30 cellular contexts compared by ENCODE assay signal in the genomic region with DNA sequence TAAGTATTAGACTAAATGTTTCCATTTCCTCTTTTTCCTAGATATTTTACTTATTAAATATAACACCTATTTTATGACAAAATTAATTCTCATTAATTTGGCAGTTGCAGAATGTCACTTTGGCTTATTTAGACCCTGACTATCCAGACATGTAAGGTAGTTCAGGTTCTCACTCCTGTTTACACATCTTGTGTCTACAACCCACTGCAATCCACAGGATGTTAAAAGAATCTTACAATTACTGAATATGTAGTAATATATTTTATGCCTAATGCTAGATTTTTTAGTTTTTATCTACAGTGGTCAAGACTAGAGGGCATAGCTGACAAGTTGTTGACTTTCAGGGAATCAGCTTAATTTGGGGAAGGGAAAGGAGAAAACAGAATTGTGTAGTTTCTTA.
"Had no signal": no experiment of that assay in that cellular context is flagged by ENCODE, and none has a peak within 500 bp of the region (broad histone marks: within the 10 kb centered on the region; RNA-seq: fewer than 3 reads in every experiment).

No MANE protein-coding gene starts in this region.

- H3K27ac ChIP-seq: body of pancreas, gastroesophageal sphincter, heart left ventricle, left lung, neutrophil, ovary, psoas muscle, right atrium auricular region, suprapubic skin, VCaP had no signal

- H3K4me3 ChIP-seq: body of pancreas, gastroesophageal sphincter, heart left ventricle, left lung, lung, ovary, psoas muscle, right atrium auricular region, smooth muscle cell, stomach, suprapubic skin, tibial nerve had no signal

- H3K4me1 ChIP-seq: body of pancreas, left lung, psoas muscle, right atrium auricular region had no signal

- H3K36me3 ChIP-seq: gastroesophageal sphincter, heart left ventricle, left lung, neutrophil, ovary, right atrium auricular region, stomach, suprapubic skin, tibial nerve had no signal

- H3K27me3 ChIP-seq: body of pancreas, gastroesophageal sphincter, heart left ventricle, left lung, neutrophil, ovary, right atrium auricular region, stomach, suprapubic skin, tibial nerve had no signal

- H3K9me3 ChIP-seq: body of pancreas, gastroesophageal sphincter, heart left ventricle, left lung, neutrophil, ovary, psoas muscle, right atrium auricular region, stomach, suprapubic skin, tibial nerve had no signal

- DNase-seq: activated CD4-positive, alpha-beta T cell treated with anti-CD3 and anti-CD28 coated beads for 4 hours; activated CD4-positive, alpha-beta T cell treated with anti-CD3 and anti-CD28 coated beads, Interleukin-2, amount 50 U/mL, for 4 hours; activated naive CD4-positive, alpha-beta T cell; activated T-cell treated with anti-CD3 and anti-CD28 coated beads for 4 hours; activated T-cell treated with anti-CD3 and anti-CD28 coated beads, Interleukin-2, amount 50 U/mL, for 72 hours; aorta; body of pancreas; effector CD4-positive, alpha-beta T cell; heart left ventricle; immature natural killer cell; kidney glomerular epithelial cell; left lung; naive B cell; nephron progenitor cell; ovary; psoas muscle; stimulated activated CD4-positive, alpha-beta T cell treated with anti-CD3 and anti-CD28 coated beads, Interleukin-1b, Interleukin-23, amount 100 ng/mL, for 48 hours; stimulated activated CD4-positive, alpha-beta T cell treated with anti-CD3 and anti-CD28 coated beads, Interleukin-4, amount 100 ng/mL, for 4 hours; stimulated activated CD8-positive, alpha-beta memory T cell treated with anti-CD3 and anti-CD28 coated beads, Interleukin-4, amount 100 ng/mL, for 48 hours; stomach; SW 1271; T-helper 9 cell had no signal
